ENCODE assay signal across 1 cellular context in genomic region chr10:124647421-124648130, GRCh38.
TF ChIP-seq lines count a peak whose summit lies in the region.

No MANE protein-coding gene starts in this region.

TF ChIP-seq in HepG2, 621 proteins besides CTCF, POLR2A, EP300 and RAD21 (continued from another document):
- TF ChIP-seq ZNF687 (CRISPR knock-in tag; IDR thresholded peaks at IDR 0.05): peak; percentile 47
